Comparison of ENCODE assay signal across 8 cellular contexts in genomic region chrX:154712781-154713391, GRCh38. TPM values are rescaled to one million over a fixed set of nuclear protein-coding genes. Genes with fewer than 3 reads are reported as not detected.
DNase-seq lines count a peak whose midpoint lies in the region; ATAC-seq and TF ChIP-seq lines count a peak whose summit lies in the region.

No MANE protein-coding gene starts in this region.

- peaks cover 34% of the 10 kb centered on the region for H3K9me3 ChIP-seq in H9 (ENCODE audit: control insufficient read depth, low read depth, low read length)

- no peak overlapping the region for H3K18ac ChIP-seq in H9 (ENCODE audit: insufficient read length, low read depth, low read length)

- peak; percentile 93 for ATAC-seq in HG02938 (IDR thresholded peaks at IDR 0.05; ENCODE audit: unreplicated experiment)

- H3K27me3 ChIP-seq in H9 (ENCODE audit: insufficient read depth, low read length): no peaks in the 10 kb centered on the region

- no peak overlapping the region for H3K4ac ChIP-seq in H9 (ENCODE audit: low read depth, low read length)

- H3K27ac ChIP-seq in H9 (ENCODE audit: insufficient read length, low read depth, low read length): no peak overlapping the region

- H3K79me2 ChIP-seq in H9 (ENCODE audit: insufficient read depth, low read length): no peaks in the 10 kb centered on the region

- H2BK120ac ChIP-seq in H9 (ENCODE audit: low read depth, low read length, poor library complexity, severe bottlenecking): no peak overlapping the region

- no peak overlapping the region for H2AK5ac ChIP-seq in H9 (ENCODE audit: insufficient read length, low read length)

- no peak overlapping the region for H2BK12ac ChIP-seq in H9 (ENCODE audit: insufficient read length, low read depth, low read length)

- H3K23me2 ChIP-seq in H9 (ENCODE audit: insufficient read length, low read depth, low read length, poor library complexity, severe bottlenecking): no peaks in the 10 kb centered on the region

- H3K4me1 ChIP-seq in H9 (ENCODE audit: insufficient read depth, low read length): no peaks in the 10 kb centered on the region

- no peak overlapping the region for H2BK15ac ChIP-seq in H9 (ENCODE audit: low read depth, low read length)

- H3K23ac ChIP-seq in H9 (ENCODE audit: insufficient read length, low read depth, low read length): no peak overlapping the region

- no peak overlapping the region for H3K56ac ChIP-seq in H9 (ENCODE audit: insufficient read length, low read depth, low read length)

- peaks cover 6% of the 10 kb centered on the region for H3K9me3 Mint-ChIP-seq in T-helper 1 cell treated with Interleukin-12 subunit alpha and Interleukin-12 subunit beta and Interleukin-4 antibody, amounts not matched to agents 30 μg/mL and 1 μg/mL, for 36 hours
- H3K9me3 Mint-ChIP-seq in H9: peaks cover 61 to 67% of the 10 kb centered on the region in 2 experiments

- H4K20me1 ChIP-seq in H9 (ENCODE audit: control insufficient read depth, insufficient read depth, insufficient read length): no peaks in the 10 kb centered on the region

- TF ChIP-seq CTCF in H9 (conservative IDR thresholded peaks at IDR 0.05): no peak

- peaks cover 50% of the 10 kb centered on the region for H3K4me1 Mint-ChIP-seq in T-helper 1 cell treated with Interleukin-12 subunit alpha and Interleukin-12 subunit beta and Interleukin-4 antibody, amounts not matched to agents 30 μg/mL and 1 μg/mL, for 36 hours (ENCODE audit: low read depth)
- peaks cover 0 to 3% of the 10 kb centered on the region in 2 experiments; a peak in 1 of 4 replicates for H3K4me1 Mint-ChIP-seq in H9

- no peak overlapping the region for H2BK20ac ChIP-seq in H9 (ENCODE audit: low read depth, low read length, poor library complexity, severe bottlenecking)

- H3K36me3 Mint-ChIP-seq in T-helper 1 cell treated with Interleukin-12 subunit alpha and Interleukin-12 subunit beta and Interleukin-4 antibody, amounts not matched to agents 30 μg/mL and 1 μg/mL, for 36 hours (ENCODE audit: low read depth): peaks cover 48% of the 10 kb centered on the region
- H3K36me3 Mint-ChIP-seq in H9 (ENCODE audit: insufficient read depth in 1 of 3, low read depth in 3 of 3): peaks cover 0 to 5% (median 0%) of the 10 kb centered on the region in 3 experiments; a peak in 1 of 7 replicates

- peak; percentile 3 for DNase-seq in stimulated activated CD4-positive, alpha-beta T cell treated with anti-CD3 and anti-CD28 coated beads, Interleukin-1b, Interleukin-23, amount 100 ng/mL, for 48 hours
- no peak for DNase-seq in stimulated activated CD4-positive, alpha-beta T cell treated with anti-CD3 and anti-CD28 coated beads, Interleukin-12 subunit alpha, Interleukin-12 subunit beta, amount 100 ng/mL, for 4 hours
- DNase-seq in kidney tubule cell (ENCODE audit: low spot score): peak; percentile 53
- no peak for DNase-seq in H9
- no peak for DNase-seq in DMS153 treated with DMSO at 0.1 percent for 48 hours (lab: John Stamatoyannopoulos, UW; ENCODE audit: unreplicated experiment)
- no peak for DNase-seq in NCI-H524 (lab: John Stamatoyannopoulos, UW)

- H3K9ac ChIP-seq in H9 (ENCODE audit: extremely low read depth, insufficient read length, low read length): no peak overlapping the region

- H2BK5ac ChIP-seq in H9 (ENCODE audit: insufficient read length, low read length): no peak overlapping the region

- no peak overlapping the region for H4K8ac ChIP-seq in H9 (replicated peaks; ENCODE audit: insufficient read length, low read depth, low read length)

- H3K14ac ChIP-seq in H9 (ENCODE audit: insufficient read depth, low read length): no peak overlapping the region

- H3K4me2 ChIP-seq in H9 (ENCODE audit: insufficient read depth, insufficient read length, low read length): no peak overlapping the region

- no peaks in the 10 kb centered on the region for H3K27me3 Mint-ChIP-seq in T-helper 1 cell treated with Interleukin-12 subunit alpha and Interleukin-12 subunit beta and Interleukin-4 antibody, amounts not matched to agents 30 μg/mL and 1 μg/mL, for 36 hours (ENCODE audit: low read depth)
- no peaks in the 10 kb centered on the region for H3K27me3 Mint-ChIP-seq in H9 (ENCODE audit: low read depth)

- peak overlapping the region; percentile 90 for H3K27ac Mint-ChIP-seq in T-helper 1 cell treated with Interleukin-12 subunit alpha and Interleukin-12 subunit beta and Interleukin-4 antibody, amounts not matched to agents 30 μg/mL and 1 μg/mL, for 36 hours
- H3K27ac Mint-ChIP-seq in H9: no peak overlapping the region

- H4K91ac ChIP-seq in H9 (ENCODE audit: insufficient read length, low read depth, low read length): no peak overlapping the region

- H3K79me1 ChIP-seq in H9 (ENCODE audit: insufficient read depth, low read depth, low read length, poor library complexity, severe bottlenecking): no peaks in the 10 kb centered on the region

- H2AFZ ChIP-seq in H9 (ENCODE audit: low read length): no peak overlapping the region

- H4K5ac ChIP-seq in H9 (ENCODE audit: insufficient read length, low read depth, low read length): no peak overlapping the region

- peak overlapping the region; percentile 79 for H3K4me3 Mint-ChIP-seq in T-helper 1 cell treated with Interleukin-12 subunit alpha and Interleukin-12 subunit beta and Interleukin-4 antibody, amounts not matched to agents 30 μg/mL and 1 μg/mL, for 36 hours
- H3K4me3 Mint-ChIP-seq in H9: no peak overlapping the region

- no peak overlapping the region for H3T11ph ChIP-seq in H9 (ENCODE audit: low read length)

- WGBS in H9 (ENCODE audit: extremely low coverage, insufficient read length, low lambda C conversion rate): no CpG with 5 or more reads among the region's 4 CpGs

RNA-seq across cellular contexts. Expression of gene GAB3, which starts 38.0 kb away (rescaled TPM):
- total RNA-seq in H9 (2021): 0.42 and 0.46 TPM in 2 replicates

RNA-seq across cellular contexts. Expression of gene DKC1, which starts 49.8 kb away (rescaled TPM):
- total RNA-seq in H9 (2021): 160 and 164 TPM in 2 replicates

RNA-seq across cellular contexts. Expression of gene CTAG2, which starts 59.5 kb away (rescaled TPM):
- total RNA-seq in H9 (2021): not detected in 2 replicates

Comparison
In these comparisons a context has a peak if more than half of its experiments do, and no peak if none do; other contexts are left out.
1. DNase-seq: peak in stimulated activated CD4-positive, alpha-beta T cell treated with anti-CD3 and anti-CD28 coated beads, Interleukin-1b, Interleukin-23, amount 100 ng/mL, for 48 hours (single experiment) and kidney tubule cell (single experiment); none in stimulated activated CD4-positive, alpha-beta T cell treated with anti-CD3 and anti-CD28 coated beads, Interleukin-12 subunit alpha, Interleukin-12 subunit beta, amount 100 ng/mL, for 4 hours (single experiment), H9 (single experiment), DMS153 treated with DMSO at 0.1 percent for 48 hours (single experiment) and NCI-H524 (0 of 2).